Comparison of ENCODE assay signal across 9 cellular contexts in the genomic region with DNA sequence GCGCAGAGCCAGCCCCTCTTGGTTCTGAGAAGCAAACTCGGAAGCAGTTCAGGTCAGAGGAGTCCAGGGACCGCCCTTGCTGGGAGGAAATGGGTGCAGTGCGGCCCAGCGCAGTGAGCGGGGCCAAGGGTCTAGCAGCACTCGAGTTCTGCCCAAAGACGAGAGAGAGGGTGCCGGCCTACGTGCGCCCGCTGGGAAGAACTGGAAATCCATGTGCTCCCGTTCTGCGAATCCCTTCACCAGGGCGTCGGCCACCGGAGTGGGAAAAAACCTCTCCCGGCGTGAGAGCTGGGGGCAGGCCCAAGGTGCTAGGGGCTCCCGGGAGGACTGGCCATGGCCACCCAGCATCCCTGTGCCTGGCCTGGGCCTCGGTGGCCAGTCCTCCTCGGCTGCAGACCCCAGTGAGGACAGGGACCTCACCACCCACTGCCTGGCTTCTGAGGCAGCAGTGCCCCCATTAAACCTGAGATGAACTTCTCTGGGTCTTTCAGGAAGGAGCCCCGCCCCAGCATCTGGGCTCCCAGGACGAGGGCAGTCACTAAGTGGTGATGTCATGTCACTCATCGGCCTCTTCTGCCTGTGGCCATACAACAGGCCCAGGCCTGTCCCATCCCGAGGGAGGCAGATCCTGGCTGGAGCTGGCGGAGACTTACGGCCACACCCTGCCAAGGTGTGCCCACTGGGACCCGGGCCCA. TPM values are rescaled to one million over a fixed set of nuclear protein-coding genes. Genes with fewer than 3 reads are reported as not detected.
DNase-seq lines count a peak whose midpoint lies in the region; ATAC-seq and TF ChIP-seq lines count a peak whose summit lies in the region.
"Had no signal": no experiment of that assay in that cellular context is flagged by ENCODE, and none has a peak within 500 bp of the region (broad histone marks: within the 10 kb centered on the region; RNA-seq: fewer than 3 reads in every experiment).

No MANE protein-coding gene starts in this region.

- 67% methylated on average over 25 of the region's 29 CpGs for WGBS in mammary epithelial cell (ENCODE audit: low coverage, missing lambda C conversion rate)
- WGBS in sigmoid colon, 2 donors = 20 to 78% methylated on average over 29 of the region's 29 CpGs

- ATAC-seq in GM21367 (IDR thresholded peaks at IDR 0.05; ENCODE audit: unreplicated experiment) (no peak), HG03520 (IDR thresholded peaks at IDR 0.05; ENCODE audit: unreplicated experiment) (no peak), left lobe of liver (no peak)
- ATAC-seq: activated CD4-positive, CD25-positive, alpha-beta regulatory T cell treated with anti-CD3 and anti-CD28 coated beads, Interleukin-2, amount 50 U/mL, for 24 hours had no signal

- CTCF ChIA-PET in mammary epithelial cell (lab: Charles Lee; ENCODE audit: low non-redundant PET) = no interaction called here

- in situ Hi-C loops in mammary epithelial cell (cut with MboI; ENCODE audit: low sequenced_read_pairs in 2 of 2) = no loop called here

- H3K27me3 ChIP-seq in mammary epithelial cell (ENCODE audit: insufficient read depth, low read length) (no peaks in the 10 kb centered on the region), sigmoid colon (no peaks in the 10 kb centered on the region)

- dilution Hi-C loops in mammary epithelial cell (cut with HindIII; ENCODE audit: low sequenced_read_pairs) = no loop called here

- no peak overlapping the region for H3K9ac ChIP-seq in mammary epithelial cell (ENCODE audit: insufficient read depth, low read length)

- BruUV-seq in mammary epithelial cell (replicated peaks; lab: Mats Ljungman, UMichigan) = no TSS peak

- H3K79me2 ChIP-seq in mammary epithelial cell (ENCODE audit: insufficient read depth, low read length) = no peaks in the 10 kb centered on the region

- no peak for TF ChIP-seq EP300 in sigmoid colon (IDR thresholded peaks at IDR 0.05)

- no peaks in the 10 kb centered on the region for H3K9me3 ChIP-seq in mammary epithelial cell (replicated peaks; ENCODE audit: insufficient read depth, low read length)
- no peaks in the 10 kb centered on the region for H3K9me3 ChIP-seq in sigmoid colon

- H4K20me1 ChIP-seq in mammary epithelial cell (ENCODE audit: insufficient read depth, low read length) = no peaks in the 10 kb centered on the region

- H2AFZ ChIP-seq in mammary epithelial cell (ENCODE audit: low read depth, low read length) = no peak overlapping the region

- H3K4me3 ChIP-seq in mammary epithelial cell (replicated peaks in 1 of 3; ENCODE audit: insufficient read depth in 1 of 3, low read depth in 2 of 3, low read length in 3 of 3) (no peak overlapping the region), sigmoid colon (no peak overlapping the region)

- no peak for TF ChIP-seq POLR2A in sigmoid colon (IDR thresholded peaks at IDR 0.05)

- H3K36me3 ChIP-seq in mammary epithelial cell (ENCODE audit: insufficient read depth, low read length) (no peaks in the 10 kb centered on the region), sigmoid colon (no peaks in the 10 kb centered on the region)

- DNase-seq in NCI-H1105 treated with DMSO at 0.1 percent for 48 hours (lab: John Stamatoyannopoulos, UW) (peak; percentile 40), NCI-H1105 (lab: John Stamatoyannopoulos, UW) (no peak), NCI-H2196 (lab: John Stamatoyannopoulos, UW; ENCODE audit: unreplicated experiment) (peak; percentile 76), mammary epithelial cell (peak; percentile 85), sigmoid colon (no peak), left lobe of liver (ENCODE audit: low spot score) (no peak)

- TF ChIP-seq CTCF in mammary epithelial cell (conservative IDR thresholded peaks at IDR 0.05 in 1 of 2, IDR thresholded peaks at IDR 0.05 in 1 of 2; ENCODE audit: extremely low read depth in 1 of 2, insufficient read depth in 1 of 2, low read depth in 1 of 2, low read length in 2 of 2) (no peak), sigmoid colon (IDR thresholded peaks at IDR 0.05) (no peak)

- intact Hi-C loops in mammary epithelial cell (cut with micrococcal nuclease) = loop anchor here (1.0 to 5.0 kb wide), 2 partner anchors 13 to 201 kb away; partner anchors contain the start of genes CAMSAP1 and NACC2
- intact Hi-C loops in sigmoid colon (cut with DNase I) = no loop called here

- no peak overlapping the region for H3K27ac ChIP-seq in mammary epithelial cell (ENCODE audit: insufficient read depth, low read depth, low read length)
- peak overlapping the region; percentile 85 to 91 (median 86) for H3K27ac ChIP-seq in sigmoid colon

- peak overlapping the region; percentile 69 for H3K4me2 ChIP-seq in mammary epithelial cell (ENCODE audit: insufficient read depth, low read depth, low read length)

- H3K4me1 ChIP-seq in mammary epithelial cell (ENCODE audit: insufficient read depth, low read length) = peaks cover 53% of the 10 kb centered on the region
- peaks cover 0 to 58% (median 50%) of the 10 kb centered on the region in 4 donors for H3K4me1 ChIP-seq in sigmoid colon

RNA-seq across cellular contexts. Expression of gene TMEM250, which starts 10.6 kb away (rescaled TPM):
- total RNA-seq in mammary epithelial cell (10 to 100 TPM; 33.8 to 49.8 TPM), sigmoid colon (10 to 100 TPM; 23.7 to 35.6 (median 30.2) TPM), left lobe of liver (18.2 TPM)
- polyA plus RNA-seq in mammary epithelial cell (27.9 TPM), sigmoid colon (10 to 100 TPM; 25.4 to 48.4 (median 27.6) TPM)
- polyA minus RNA-seq in mammary epithelial cell = 25.5 TPM

RNA-seq across cellular contexts. Expression of gene NACC2, which starts 13.0 kb away (rescaled TPM):
- 10 to 100 TPM; 14.1 to 27.3 TPM for total RNA-seq in mammary epithelial cell
- polyA plus RNA-seq in mammary epithelial cell = 6.7 TPM
- polyA minus RNA-seq in mammary epithelial cell = 13.1 TPM
- 10 to 100 TPM; 41.6 to 80.0 (median 65.4) TPM for total RNA-seq in sigmoid colon
- polyA plus RNA-seq in sigmoid colon = 10 to 100 TPM in 1 of 3 donors, 1 to 10 TPM in 2; 3.6 to 14.3 (median 5.1) TPM
- 18.4 TPM for total RNA-seq in left lobe of liver

Comparison
In these comparisons a context has a peak if more than half of its experiments do, and no peak if none do; other contexts are left out.
1. DNase-seq: peak in NCI-H1105 treated with DMSO at 0.1 percent for 48 hours (single experiment), NCI-H2196 (single experiment) and mammary epithelial cell (single experiment); none in NCI-H1105 (single experiment), sigmoid colon (single experiment) and left lobe of liver (single experiment).